In the genomic region with DNA sequence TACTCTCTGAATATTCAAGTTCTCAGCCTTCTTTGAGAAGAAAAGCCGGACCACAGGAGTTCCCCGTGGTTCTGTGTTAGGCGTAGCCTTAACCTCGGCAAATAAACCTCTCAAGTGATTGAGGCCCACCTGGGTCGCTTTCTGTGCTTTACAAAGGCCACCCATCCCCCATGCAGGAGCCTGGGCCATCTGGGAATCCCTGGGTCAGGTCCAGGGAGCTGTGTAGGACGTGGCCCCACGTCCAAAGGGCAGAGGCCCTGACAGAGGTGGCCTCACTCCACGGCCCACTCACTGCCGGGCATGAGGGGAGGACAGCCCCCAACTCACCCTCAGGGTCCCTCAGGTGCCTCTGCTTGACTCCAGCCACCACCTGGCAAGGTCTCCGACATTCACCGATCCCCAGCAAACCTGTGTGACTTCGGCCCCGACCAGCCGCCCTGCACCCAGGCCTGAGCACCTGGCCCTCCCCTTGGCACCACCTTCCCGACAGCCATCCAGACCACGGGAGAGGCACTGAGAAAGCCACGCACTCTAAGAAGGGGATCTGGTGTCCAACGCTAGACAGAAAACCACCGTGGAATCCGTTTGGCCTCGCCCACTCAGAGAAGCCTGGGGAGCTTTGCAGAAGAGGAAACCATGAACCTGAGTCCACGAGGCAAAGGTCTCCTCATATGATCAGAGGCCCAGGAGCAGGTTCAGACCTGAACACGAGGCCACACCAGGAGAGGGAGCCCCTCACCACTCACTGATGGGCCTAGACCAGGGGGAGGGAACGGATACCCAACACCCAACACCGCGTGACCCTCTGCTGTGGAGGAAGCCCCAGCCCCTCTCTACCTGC, we compare ENCODE assay signal across 10 cellular contexts. TPM values are rescaled to one million over a fixed set of nuclear protein-coding genes. Genes with fewer than 3 reads are reported as not detected.
DNase-seq lines count a peak whose midpoint lies in the region; ATAC-seq, FAIRE-seq and TF ChIP-seq lines count a peak whose summit lies in the region.
"Had no signal": no experiment of that assay in that cellular context is flagged by ENCODE, and none has a peak within 500 bp of the region (broad histone marks: within the 10 kb centered on the region; RNA-seq: fewer than 3 reads in every experiment).

No MANE protein-coding gene starts in this region.

- FAIRE-seq in frontal cortex (lab: Jason Lieb, UNC), result no peak

- H3K27ac Mint-ChIP-seq in stimulated activated naive CD8-positive, alpha-beta T cell treated with anti-CD3 and anti-CD28 coated beads, Interleukin-15, Interleukin-2, amounts not matched to agents 100 ng/mL and 50 ng/mL, for 24 hours, result peak overlapping the region; percentile 76
- H3K27ac Mint-ChIP-seq in activated CD8-positive, alpha-beta T cell treated with anti-CD3 and anti-CD28 coated beads for 36 hours, result peak overlapping the region; percentile 81
- H3K27ac Mint-ChIP-seq in type B pancreatic cell, result peak overlapping the region; percentile 61
- no peak overlapping the region for H3K27ac Mint-ChIP-seq in osteocyte (ENCODE audit: unreplicated experiment)

- peak overlapping the region; percentile 48 for H3K4me3 Mint-ChIP-seq in stimulated activated naive CD8-positive, alpha-beta T cell treated with anti-CD3 and anti-CD28 coated beads, Interleukin-15, Interleukin-2, amounts not matched to agents 100 ng/mL and 50 ng/mL, for 24 hours
- H3K4me3 Mint-ChIP-seq in activated CD8-positive, alpha-beta T cell treated with anti-CD3 and anti-CD28 coated beads for 36 hours, result peak overlapping the region; percentile 54
- H3K4me3 Mint-ChIP-seq in type B pancreatic cell (peak overlapping the region; percentile 62), osteocyte (ENCODE audit: unreplicated experiment) (no peak overlapping the region)

- no peak for DNase-seq in stimulated activated naive CD8-positive, alpha-beta T cell treated with anti-CD3 and anti-CD28 coated beads, Interleukin-15, Interleukin-2, amounts not matched to agents 100 U/mL and 50 U/mL, for 24 hours
- peak; percentile 42 for DNase-seq in activated CD8-positive, alpha-beta T cell treated with anti-CD3 and anti-CD28 coated beads for 36 hours
- DNase-seq in left colon (no peak), type B pancreatic cell (ENCODE audit: extremely low spot score, unreplicated experiment) (no peak), NCI-H774 (lab: John Stamatoyannopoulos, UW) (no peak), frontal cortex (ENCODE audit: low spot score in 2 of 2) (no peak), osteocyte (ENCODE audit: extremely low spot score, unreplicated experiment) (no peak)
- DNase-seq: DMS153, tibial artery had no signal

- H3K9me3 Mint-ChIP-seq in stimulated activated naive CD8-positive, alpha-beta T cell treated with anti-CD3 and anti-CD28 coated beads, Interleukin-15, Interleukin-2, amounts not matched to agents 100 ng/mL and 50 ng/mL, for 24 hours, result no peaks in the 10 kb centered on the region
- no peaks in the 10 kb centered on the region for H3K9me3 Mint-ChIP-seq in activated CD8-positive, alpha-beta T cell treated with anti-CD3 and anti-CD28 coated beads for 36 hours
- no peaks in the 10 kb centered on the region for H3K9me3 Mint-ChIP-seq in type B pancreatic cell
- H3K9me3 Mint-ChIP-seq in osteocyte (ENCODE audit: unreplicated experiment), result no peaks in the 10 kb centered on the region

- intact Hi-C loops in activated CD8-positive, alpha-beta T cell treated with anti-CD3 and anti-CD28 coated beads for 36 hours (cut with micrococcal nuclease), result no loop called here
- intact Hi-C loops in left colon (cut with DNase I, micrococcal nuclease), result no loop called here

- POLR2A ChIA-PET in activated CD8-positive, alpha-beta T cell treated with anti-CD3 and anti-CD28 coated beads for 36 hours (lab: Charles Lee), result interaction anchor here (0.7 kb wide), 1 partner anchor 13 kb away, joined by 4 read pairs; no protein-coding TSS in a partner anchor

- H3K27me3 Mint-ChIP-seq in stimulated activated naive CD8-positive, alpha-beta T cell treated with anti-CD3 and anti-CD28 coated beads, Interleukin-15, Interleukin-2, amounts not matched to agents 100 ng/mL and 50 ng/mL, for 24 hours, result no peaks in the 10 kb centered on the region
- H3K27me3 Mint-ChIP-seq in activated CD8-positive, alpha-beta T cell treated with anti-CD3 and anti-CD28 coated beads for 36 hours, result no peaks in the 10 kb centered on the region
- H3K27me3 Mint-ChIP-seq in type B pancreatic cell, result no peaks in the 10 kb centered on the region
- no peaks in the 10 kb centered on the region for H3K27me3 Mint-ChIP-seq in osteocyte (ENCODE audit: unreplicated experiment)

- CTCF ChIA-PET in activated CD8-positive, alpha-beta T cell treated with anti-CD3 and anti-CD28 coated beads for 36 hours (lab: Charles Lee), result interaction anchor here (2.1 kb wide), 1 partner anchor 97 kb away, joined by 4 read pairs; no protein-coding TSS in a partner anchor

- H3K4me1 Mint-ChIP-seq in stimulated activated naive CD8-positive, alpha-beta T cell treated with anti-CD3 and anti-CD28 coated beads, Interleukin-15, Interleukin-2, amounts not matched to agents 100 ng/mL and 50 ng/mL, for 24 hours (ENCODE audit: low read depth), result peaks cover 60% of the 10 kb centered on the region
- H3K4me1 Mint-ChIP-seq in activated CD8-positive, alpha-beta T cell treated with anti-CD3 and anti-CD28 coated beads for 36 hours (ENCODE audit: low read depth), result peaks cover 77% of the 10 kb centered on the region
- H3K4me1 Mint-ChIP-seq in type B pancreatic cell (ENCODE audit: unreplicated experiment), result peaks cover 38% of the 10 kb centered on the region
- H3K4me1 Mint-ChIP-seq in osteocyte (ENCODE audit: unreplicated experiment), result peaks cover 10% of the 10 kb centered on the region

- no peak for ATAC-seq in stimulated activated naive CD8-positive, alpha-beta T cell treated with anti-CD3 and anti-CD28 coated beads, Interleukin-15, Interleukin-2, amounts not matched to agents 100 U/mL and 50 U/mL, for 24 hours
- ATAC-seq in activated CD8-positive, alpha-beta T cell treated with anti-CD3 and anti-CD28 coated beads for 36 hours, result no peak
- ATAC-seq in left colon, result peak; percentile 14

- no peaks in the 10 kb centered on the region for H3K36me3 Mint-ChIP-seq in stimulated activated naive CD8-positive, alpha-beta T cell treated with anti-CD3 and anti-CD28 coated beads, Interleukin-15, Interleukin-2, amounts not matched to agents 100 ng/mL and 50 ng/mL, for 24 hours (ENCODE audit: low read depth)
- peaks cover 2% of the 10 kb centered on the region for H3K36me3 Mint-ChIP-seq in activated CD8-positive, alpha-beta T cell treated with anti-CD3 and anti-CD28 coated beads for 36 hours (ENCODE audit: low read depth)
- H3K36me3 Mint-ChIP-seq in type B pancreatic cell (no peaks in the 10 kb centered on the region), osteocyte (ENCODE audit: unreplicated experiment) (no peaks in the 10 kb centered on the region)

- no peak for TF ChIP-seq CTCF in activated CD8-positive, alpha-beta T cell treated with anti-CD3 and anti-CD28 coated beads for 36 hours (IDR thresholded peaks at IDR 0.05)
- TF ChIP-seq CTCF in type B pancreatic cell (conservative IDR thresholded peaks at IDR 0.05) (no peak), osteocyte (IDR thresholded peaks at IDR 0.05) (no peak)

RNA-seq across cellular contexts. Expression of a gene that starts 4.5 kb away (rescaled TPM):
- total RNA-seq in activated CD8-positive, alpha-beta T cell treated with anti-CD3 and anti-CD28 coated beads for 36 hours, result 10 to 100 TPM; 21.6 to 24.8 TPM
- total RNA-seq in left colon (10 to 100 TPM; 70.4 to 88.3 TPM), type B pancreatic cell (ENCODE audit: low replicate concordance) (44.7 and 57.6 TPM in 2 replicates), frontal cortex (5.7 TPM), osteocyte (9.4 and 11.5 TPM in 2 replicates)
